In the genomic region with DNA sequence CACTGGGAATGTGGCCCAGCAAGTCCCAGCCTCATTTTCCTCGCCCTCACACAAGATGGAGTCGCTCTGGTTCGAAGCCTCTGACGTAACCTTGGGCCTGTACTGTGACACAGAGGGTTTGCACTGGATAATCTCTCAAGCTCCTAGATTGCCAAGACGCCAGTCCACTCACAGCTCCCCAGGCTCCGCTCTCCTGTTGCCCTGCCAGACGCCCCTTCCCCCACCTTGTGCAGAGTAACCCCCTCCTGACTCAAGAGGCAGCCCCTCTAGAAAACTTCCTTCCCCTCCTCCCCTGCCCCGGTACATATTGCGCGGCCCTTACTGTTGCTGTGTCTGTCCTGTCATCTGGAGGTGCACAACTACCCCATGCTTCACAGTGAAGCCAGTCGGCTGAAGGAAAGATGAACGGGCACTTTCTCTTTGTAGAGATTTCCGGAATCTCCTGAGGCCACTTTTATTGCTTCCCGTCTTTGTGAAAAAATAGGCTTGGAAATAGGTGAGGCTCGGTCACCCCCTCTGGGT, we compare ENCODE assay signal across 9 cellular contexts. TPM values are rescaled to one million over a fixed set of nuclear protein-coding genes. Genes with fewer than 3 reads are reported as not detected.
DNase-seq lines count a peak whose midpoint lies in the region; ATAC-seq and TF ChIP-seq lines count a peak whose summit lies in the region.
"Had no signal": no experiment of that assay in that cellular context is flagged by ENCODE, and none has a peak within 500 bp of the region (broad histone marks: within the 10 kb centered on the region; RNA-seq: fewer than 3 reads in every experiment).

No MANE protein-coding gene starts in this region.

- no peaks in the 10 kb centered on the region for H3K9me3 ChIP-seq in testis

- intact Hi-C loops in left colon (cut with DNase I, micrococcal nuclease) = no loop called here
- intact Hi-C loops in testis (cut with DNase I; ENCODE audit: low total_unique reads) = no loop called here

- H3K27me3 ChIP-seq in testis = no peaks in the 10 kb centered on the region

- H3K27ac Mint-ChIP-seq in T-helper 1 cell treated with Interleukin-12 subunit alpha and Interleukin-12 subunit beta and Interleukin-4 antibody, amounts not matched to agents 30 μg/mL and 1 μg/mL, for 36 hours = no peak overlapping the region

- peak overlapping the region; percentile 77 to 89 for H3K27ac ChIP-seq in testis

- WGBS in testis, 2 donors = 17 to 21% methylated on average over 15 of the region's 15 CpGs

- peaks cover 17% of the 10 kb centered on the region for H3K4me1 Mint-ChIP-seq in T-helper 1 cell treated with Interleukin-12 subunit alpha and Interleukin-12 subunit beta and Interleukin-4 antibody, amounts not matched to agents 30 μg/mL and 1 μg/mL, for 36 hours (ENCODE audit: low read depth)

- H3K4me3 ChIP-seq in cardiac fibroblast (replicated peaks in 1 of 2; ENCODE audit: low read depth in 2 of 2, low read length in 2 of 2) = peak overlapping the region; percentile 57 to 63
- H3K4me3 ChIP-seq in testis = peak overlapping the region; percentile 58 to 67

- no peaks in the 10 kb centered on the region for H3K4me1 ChIP-seq in testis

- no peak for TF ChIP-seq POLR2A in testis (IDR thresholded peaks at IDR 0.05)

- TF ChIP-seq CTCF in cardiac fibroblast (IDR thresholded peaks at IDR 0.05; ENCODE audit: low read depth, low read length) (no peak), testis (IDR thresholded peaks at IDR 0.05) (no peak)

- peak; percentile 42 for ATAC-seq in left colon
- no peak for ATAC-seq in HG02938 (IDR thresholded peaks at IDR 0.05; ENCODE audit: unreplicated experiment)
- ATAC-seq in GM21447 (IDR thresholded peaks at IDR 0.05; ENCODE audit: unreplicated experiment) = no peak

- H3K4me3 Mint-ChIP-seq in T-helper 1 cell treated with Interleukin-12 subunit alpha and Interleukin-12 subunit beta and Interleukin-4 antibody, amounts not matched to agents 30 μg/mL and 1 μg/mL, for 36 hours = peak overlapping the region; percentile 42

- H3K9me3 Mint-ChIP-seq in T-helper 1 cell treated with Interleukin-12 subunit alpha and Interleukin-12 subunit beta and Interleukin-4 antibody, amounts not matched to agents 30 μg/mL and 1 μg/mL, for 36 hours = no peaks in the 10 kb centered on the region

- no peaks in the 10 kb centered on the region for H3K36me3 Mint-ChIP-seq in T-helper 1 cell treated with Interleukin-12 subunit alpha and Interleukin-12 subunit beta and Interleukin-4 antibody, amounts not matched to agents 30 μg/mL and 1 μg/mL, for 36 hours (ENCODE audit: low read depth)
- H3K36me3 Mint-ChIP-seq: CD4-positive, CD25-positive, alpha-beta regulatory T cell had no signal

- DNase-seq in T-helper 1 cell (no peak), cardiac fibroblast (ENCODE audit: low read depth in 2 of 2) (peak; percentile 33 to 40), left colon (peak in 1 of 2 donors; percentile 25), testis (no peak), DMS153 (lab: John Stamatoyannopoulos, UW) (no peak)
- DNase-seq: CD4-positive, CD25-positive, alpha-beta regulatory T cell had no signal

- H3K27me3 Mint-ChIP-seq in T-helper 1 cell treated with Interleukin-12 subunit alpha and Interleukin-12 subunit beta and Interleukin-4 antibody, amounts not matched to agents 30 μg/mL and 1 μg/mL, for 36 hours (ENCODE audit: low read depth) = peaks cover 33% of the 10 kb centered on the region

- H3K36me3 ChIP-seq in testis (ENCODE audit: low read depth, missing control alignments) = no peaks in the 10 kb centered on the region

RNA-seq across cellular contexts. Expression of a gene that starts 1.0 kb away (rescaled TPM):
- total RNA-seq in left colon = 1 to 10 TPM in 1 of 2 donors, under 1 TPM in 1; 0.67 to 1.6 TPM
- 1 to 10 TPM; 3.7 to 4.0 TPM for total RNA-seq in testis
- polyA plus RNA-seq in testis (ENCODE audit: insufficient read depth, low read depth, low replicate concordance) = 3.7 TPM

Comparison
In these comparisons a context has a peak if more than half of its experiments do, and no peak if none do; other contexts are left out.
1. DNase-seq: peak in cardiac fibroblast (2 of 2); none in T-helper 1 cell (0 of 5), testis (single experiment) and DMS153 (single experiment).